Comparison of ENCODE assay signal across 23 cellular contexts in the genomic region with DNA sequence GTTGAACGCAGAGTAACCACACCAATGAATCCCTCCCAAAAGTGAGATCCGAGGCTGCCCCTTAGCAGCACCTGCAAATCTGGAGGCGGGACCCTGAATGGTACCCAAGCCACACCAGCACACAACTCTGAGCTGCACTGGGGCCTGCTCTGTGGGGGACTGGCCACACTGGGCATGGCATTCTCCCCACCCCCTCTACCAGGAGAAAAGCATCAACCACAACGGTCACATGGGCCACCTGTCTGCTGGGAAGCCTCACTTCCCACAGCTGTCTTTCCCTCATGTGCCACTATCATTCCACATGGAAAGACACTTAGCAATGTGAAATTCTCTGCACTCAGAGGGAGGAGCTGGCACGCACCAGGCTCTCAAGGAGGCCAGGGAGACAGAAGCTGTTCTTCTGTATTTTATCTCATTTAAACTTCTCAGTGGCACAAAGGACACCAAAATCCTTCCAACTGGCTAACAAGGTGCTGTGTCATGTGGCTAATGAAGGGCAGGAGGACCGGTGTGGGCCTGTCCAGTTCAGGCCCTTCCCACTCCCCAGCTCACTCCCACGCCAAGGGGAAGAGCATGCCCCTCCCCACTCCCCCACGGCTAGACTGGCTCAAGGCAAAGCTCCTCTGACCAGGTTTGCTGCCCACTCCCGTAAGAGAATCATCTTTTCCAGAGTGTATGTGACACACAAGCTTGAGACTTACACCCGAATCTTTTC. TPM values are rescaled to one million over a fixed set of nuclear protein-coding genes. Genes with fewer than 3 reads are reported as not detected.
DNase-seq lines count a peak whose midpoint lies in the region; ATAC-seq and TF ChIP-seq lines count a peak whose summit lies in the region.
"Had no signal": no experiment of that assay in that cellular context is flagged by ENCODE, and none has a peak within 500 bp of the region (broad histone marks: within the 10 kb centered on the region; RNA-seq: fewer than 3 reads in every experiment).

No MANE protein-coding gene starts in this region.

- H3K9me3 ChIP-seq in left lung = no peaks in the 10 kb centered on the region
- H3K9me3 ChIP-seq in naive thymus-derived CD4-positive, alpha-beta T cell (ENCODE audit: control insufficient read depth in 2 of 3, low read length in 3 of 3) = no peaks in the 10 kb centered on the region
- H3K9me3 ChIP-seq: body of pancreas, spleen had no signal

- no peaks in the 10 kb centered on the region for H3K9me3 Mint-ChIP-seq in stimulated activated naive CD8-positive, alpha-beta T cell treated with anti-CD3 and anti-CD28 coated beads, Interleukin-15, amount 100 ng/mL, for 72 hours
- H3K9me3 Mint-ChIP-seq in activated T-helper 17 cell treated with anti-CD3 and anti-CD28 coated beads, Interleukin-2, amount 50 U/mL, for 72 hours = no peaks in the 10 kb centered on the region
- no peaks in the 10 kb centered on the region for H3K9me3 Mint-ChIP-seq in naive thymus-derived CD4-positive, alpha-beta T cell
- H3K9me3 Mint-ChIP-seq: activated CD4-positive, alpha-beta T cell treated with anti-CD3 and anti-CD28 coated beads, Interleukin-2, amount 10 ng/mL, durations not matched to agents 24 days and 14 days; activated naive CD4-positive, alpha-beta T cell treated with anti-CD3 and anti-CD28 coated beads for 36 hours had no signal

- H3K4me3 ChIP-seq in left lung = no peak overlapping the region
- H3K4me3 ChIP-seq in naive thymus-derived CD4-positive, alpha-beta T cell (ENCODE audit: low read length) = no peak overlapping the region
- H3K4me3 ChIP-seq: body of pancreas, spleen had no signal

- peaks cover 0 to 62% of the 10 kb centered on the region in 2 donors for H3K36me3 ChIP-seq in left lung
- peaks cover 0 to 52% (median 6%) of the 10 kb centered on the region in 3 experiments for H3K36me3 ChIP-seq in naive thymus-derived CD4-positive, alpha-beta T cell (ENCODE audit: control insufficient read depth in 2 of 3, insufficient read depth in 3 of 3, low read length in 3 of 3)

- no peaks in the 10 kb centered on the region for H3K27me3 ChIP-seq in left lung
- no peaks in the 10 kb centered on the region for H3K27me3 ChIP-seq in naive thymus-derived CD4-positive, alpha-beta T cell (ENCODE audit: control insufficient read depth in 2 of 2, insufficient read depth in 2 of 2, low read length in 2 of 2)
- H3K27me3 ChIP-seq: body of pancreas, spleen had no signal

- CTCF ChIA-PET in HEK293T (lab: Yijun Ruan, JAX) = interaction anchor here (0.9 to 1.0 kb wide), 2 partner anchors 14 to 134 kb away, joined by 4 to 6 read pairs; no protein-coding TSS in a partner anchor
- CTCF ChIA-PET in naive thymus-derived CD4-positive, alpha-beta T cell (lab: Charles Lee) = no interaction called here

- DNase-seq in stimulated activated naive CD8-positive, alpha-beta T cell treated with anti-CD3 and anti-CD28 coated beads, Interleukin-15, amount 100 ng/mL, for 72 hours = no peak
- no peak for DNase-seq in stimulated activated naive CD8-positive, alpha-beta T cell treated with anti-CD3 and anti-CD28 coated beads, Interleukin-15, Interleukin-2, amounts not matched to agents 100 U/mL and 50 U/mL, for 24 hours
- DNase-seq in left lung (peak in 1 of 2 donors; percentile 39), HEK293T (ENCODE audit: extremely low spot score) (no peak), dermis blood vessel endothelial cell (no peak)
- no peak for DNase-seq in naive thymus-derived CD4-positive, alpha-beta T cell
- DNase-seq: activated CD4-positive, alpha-beta T cell treated with anti-CD3 and anti-CD28 coated beads, Interleukin-2, amount 10 ng/mL, durations not matched to agents 24 days and 14 days; activated naive CD4-positive, alpha-beta T cell treated with anti-CD3 and anti-CD28 coated beads for 36 hours; body of pancreas; cortex of kidney; kidney glomerular epithelial cell; NCI-H1930; NCI-H446; NK-92 treated with Interleukin-12 subunit alpha and Interleukin-12 subunit beta, amount 100 ng/mL, for 24 hours; spleen; stimulated activated CD4-positive, alpha-beta T cell treated with anti-CD3 and anti-CD28 coated beads, Interleukin-4, amount 100 ng/mL, for 4 hours; SW 1271 had no signal

- peak overlapping the region; percentile 59 to 76 for H3K27ac Mint-ChIP-seq in stimulated activated naive CD8-positive, alpha-beta T cell treated with anti-CD3 and anti-CD28 coated beads, Interleukin-15, amount 100 ng/mL, for 72 hours
- peak overlapping the region; percentile 68 for H3K27ac Mint-ChIP-seq in activated T-helper 17 cell treated with anti-CD3 and anti-CD28 coated beads, Interleukin-2, amount 50 U/mL, for 72 hours
- peak overlapping the region in 2 of 9 donors; percentile 16 to 59 for H3K27ac Mint-ChIP-seq in naive thymus-derived CD4-positive, alpha-beta T cell
- H3K27ac Mint-ChIP-seq: activated CD4-positive, alpha-beta T cell treated with anti-CD3 and anti-CD28 coated beads, Interleukin-2, amount 10 ng/mL, durations not matched to agents 24 days and 14 days; activated naive CD4-positive, alpha-beta T cell treated with anti-CD3 and anti-CD28 coated beads for 36 hours had no signal

- no peak for TF ChIP-seq CTCF in left lung (IDR thresholded peaks at IDR 0.05)

- peaks cover 76% of the 10 kb centered on the region for H3K36me3 Mint-ChIP-seq in activated T-helper 17 cell treated with anti-CD3 and anti-CD28 coated beads, Interleukin-2, amount 50 U/mL, for 72 hours (ENCODE audit: low read depth)
- peaks cover 2 to 32% (median 7%) of the 10 kb centered on the region in 5 donors for H3K36me3 Mint-ChIP-seq in naive thymus-derived CD4-positive, alpha-beta T cell

- H3K4me1 ChIP-seq in left lung = peaks cover 0 to 14% of the 10 kb centered on the region in 2 donors
- H3K4me1 ChIP-seq in naive thymus-derived CD4-positive, alpha-beta T cell (ENCODE audit: control insufficient read depth in 2 of 2, insufficient read depth in 2 of 2, low read length in 2 of 2) = no peaks in the 10 kb centered on the region

- intact Hi-C loops in left lung (cut with DNase I) = no loop called here
- intact Hi-C loops in naive thymus-derived CD4-positive, alpha-beta T cell (cut with micrococcal nuclease) = no loop called here

- no peak overlapping the region for H3K4me3 Mint-ChIP-seq in stimulated activated naive CD8-positive, alpha-beta T cell treated with anti-CD3 and anti-CD28 coated beads, Interleukin-15, amount 100 ng/mL, for 72 hours
- H3K4me3 Mint-ChIP-seq in activated T-helper 17 cell treated with anti-CD3 and anti-CD28 coated beads, Interleukin-2, amount 50 U/mL, for 72 hours = no peak overlapping the region
- H3K4me3 Mint-ChIP-seq in naive thymus-derived CD4-positive, alpha-beta T cell = no peak overlapping the region
- H3K4me3 Mint-ChIP-seq: activated CD4-positive, alpha-beta T cell treated with anti-CD3 and anti-CD28 coated beads, Interleukin-2, amount 10 ng/mL, durations not matched to agents 24 days and 14 days; activated naive CD4-positive, alpha-beta T cell treated with anti-CD3 and anti-CD28 coated beads for 36 hours had no signal

- ATAC-seq in stimulated activated naive CD8-positive, alpha-beta T cell treated with anti-CD3 and anti-CD28 coated beads, Interleukin-15, amount 100 ng/mL, for 72 hours = no peak
- no peak for ATAC-seq in stimulated activated naive CD8-positive, alpha-beta T cell treated with anti-CD3 and anti-CD28 coated beads, Interleukin-15, Interleukin-2, amounts not matched to agents 100 U/mL and 50 U/mL, for 24 hours
- ATAC-seq in activated T-helper 17 cell treated with anti-CD3 and anti-CD28 coated beads, Interleukin-2, amount 50 U/mL, for 72 hours (replicated peaks) = no peak
- peak; percentile 48 for ATAC-seq in left lung
- ATAC-seq in HG03139 (IDR thresholded peaks at IDR 0.05; ENCODE audit: unreplicated experiment) = no peak
- no peak for ATAC-seq in naive thymus-derived CD4-positive, alpha-beta T cell
- ATAC-seq: body of pancreas had no signal

- no peaks in the 10 kb centered on the region for H3K27me3 Mint-ChIP-seq in stimulated activated naive CD8-positive, alpha-beta T cell treated with anti-CD3 and anti-CD28 coated beads, Interleukin-15, amount 100 ng/mL, for 72 hours
- H3K27me3 Mint-ChIP-seq in activated T-helper 17 cell treated with anti-CD3 and anti-CD28 coated beads, Interleukin-2, amount 50 U/mL, for 72 hours = no peaks in the 10 kb centered on the region
- H3K27me3 Mint-ChIP-seq in naive thymus-derived CD4-positive, alpha-beta T cell = no peaks in the 10 kb centered on the region
- H3K27me3 Mint-ChIP-seq: activated CD4-positive, alpha-beta T cell treated with anti-CD3 and anti-CD28 coated beads, Interleukin-2, amount 10 ng/mL, durations not matched to agents 24 days and 14 days had no signal

- POLR2A ChIA-PET in HEK293T (lab: Yijun Ruan, JAX) = interaction anchor here (1.3 kb wide), 1 partner anchor 16 kb away, joined by 3 read pairs; no protein-coding TSS in a partner anchor
- POLR2A ChIA-PET in naive thymus-derived CD4-positive, alpha-beta T cell (lab: Charles Lee) = interaction anchor here (1.9 kb wide), 1 partner anchor 15 kb away, joined by 4 read pairs; no protein-coding TSS in a partner anchor

- H3K4me1 Mint-ChIP-seq in stimulated activated naive CD8-positive, alpha-beta T cell treated with anti-CD3 and anti-CD28 coated beads, Interleukin-15, amount 100 ng/mL, for 72 hours = peaks cover 46% of the 10 kb centered on the region
- no peaks in the 10 kb centered on the region for H3K4me1 Mint-ChIP-seq in activated T-helper 17 cell treated with anti-CD3 and anti-CD28 coated beads, Interleukin-2, amount 50 U/mL, for 72 hours
- peaks cover 19 to 48% (median 37%) of the 10 kb centered on the region in 7 donors for H3K4me1 Mint-ChIP-seq in naive thymus-derived CD4-positive, alpha-beta T cell

- H3K27ac ChIP-seq in left lung = no peak overlapping the region
- no peak overlapping the region for H3K27ac ChIP-seq in naive thymus-derived CD4-positive, alpha-beta T cell (ENCODE audit: low read depth, low read length)
- H3K27ac ChIP-seq: body of pancreas, KMS-11, spleen had no signal

TF ChIP-seq in HEK293T, 16 proteins besides CTCF, POLR2A, EP300 and RAD21 (continues in another document):
- TF ChIP-seq FOXK2 (IDR thresholded peaks at IDR 0.05) (no peak), FOXM1 (IDR thresholded peaks at IDR 0.05; ENCODE audit: borderline replicate concordance) (no peak)

RNA-seq across cellular contexts. Expression of gene YTHDF1, which starts 19.0 kb away (rescaled TPM):
- total RNA-seq in activated T-helper 17 cell treated with anti-CD3 and anti-CD28 coated beads, Interleukin-2, amount 50 U/mL, for 72 hours = 10 to 100 TPM; 23.7 to 40.3 TPM
- total RNA-seq in left lung (10 to 100 TPM; 36.3 to 36.9 TPM), dermis blood vessel endothelial cell (18.4 and 28.1 TPM in 2 replicates)
- 10 to 100 TPM; 35.9 to 52.1 (median 42.0) TPM for total RNA-seq in naive thymus-derived CD4-positive, alpha-beta T cell
- 10 to 100 TPM; 27.5 to 46.9 TPM for polyA plus RNA-seq in naive thymus-derived CD4-positive, alpha-beta T cell

RNA-seq across cellular contexts. Expression of gene BIRC7, which starts 38.8 kb away (rescaled TPM):
- under 1 TPM in 1 of 2 donors, not detected in 1; 0.61 TPM for total RNA-seq in activated T-helper 17 cell treated with anti-CD3 and anti-CD28 coated beads, Interleukin-2, amount 50 U/mL, for 72 hours
- under 1 TPM; 0.29 to 0.64 TPM for total RNA-seq in left lung
- total RNA-seq in dermis blood vessel endothelial cell = not detected in 2 replicates
- total RNA-seq in naive thymus-derived CD4-positive, alpha-beta T cell = not detected
- not detected for polyA plus RNA-seq in naive thymus-derived CD4-positive, alpha-beta T cell
- total RNA-seq: activated CD4-positive, alpha-beta T cell treated with anti-CD3 and anti-CD28 coated beads, Interleukin-2, amount 10 ng/mL, durations not matched to agents 24 days and 14 days; activated naive CD4-positive, alpha-beta T cell treated with anti-CD3 and anti-CD28 coated beads for 36 hours; body of pancreas; fibroblast of villous mesenchyme; pulmonary artery endothelial cell had no signal
- polyA plus RNA-seq: neural cell had no signal

RNA-seq across cellular contexts. Expression of gene NKAIN4, which starts 57.4 kb away (rescaled TPM):
- not detected for total RNA-seq in activated T-helper 17 cell treated with anti-CD3 and anti-CD28 coated beads, Interleukin-2, amount 50 U/mL, for 72 hours
- total RNA-seq in left lung (1 to 10 TPM in 1 of 2 donors, not detected in 1; 1.1 TPM), dermis blood vessel endothelial cell (not detected in 2 replicates)
- not detected for total RNA-seq in naive thymus-derived CD4-positive, alpha-beta T cell
- polyA plus RNA-seq in naive thymus-derived CD4-positive, alpha-beta T cell = not detected
- total RNA-seq: activated CD4-positive, alpha-beta T cell treated with anti-CD3 and anti-CD28 coated beads, Interleukin-2, amount 10 ng/mL, durations not matched to agents 24 days and 14 days; activated naive CD4-positive, alpha-beta T cell treated with anti-CD3 and anti-CD28 coated beads for 36 hours; body of pancreas; fibroblast of villous mesenchyme; pulmonary artery endothelial cell; spleen had no signal
